9 cellular contexts compared by ENCODE assay signal in genomic region chr17:49748791-49749190, GRCh38. TPM values are rescaled to one million over a fixed set of nuclear protein-coding genes. Genes with fewer than 3 reads are reported as not detected.
DNase-seq lines count a peak whose midpoint lies in the region; ATAC-seq and TF ChIP-seq lines count a peak whose summit lies in the region.
"Had no signal": no experiment of that assay in that cellular context is flagged by ENCODE, and none has a peak within 500 bp of the region (broad histone marks: within the 10 kb centered on the region; RNA-seq: fewer than 3 reads in every experiment).

No MANE protein-coding gene starts in this region.

- WGBS in thyroid gland, 2 donors: 87 to 97% methylated on average over 7 of the region's 7 CpGs

- peaks cover 9 to 15% of the 10 kb centered on the region in 2 donors for H3K4me1 ChIP-seq in thyroid gland
- peaks cover 64% of the 10 kb centered on the region for H3K4me1 ChIP-seq in left ventricle myocardium inferior

- no peak for TF ChIP-seq POLR2A in thyroid gland (IDR thresholded peaks at IDR 0.05)

- H3K9me3 ChIP-seq in thyroid gland: no peaks in the 10 kb centered on the region
- H3K9me3 ChIP-seq in left ventricle myocardium inferior (replicated peaks): no peaks in the 10 kb centered on the region

- intact Hi-C loops in thyroid gland (cut with DNase I): no loop called here
- intact Hi-C loops in left ventricle myocardium inferior (cut with micrococcal nuclease): no loop called here

- H3K27me3 ChIP-seq in thyroid gland (no peaks in the 10 kb centered on the region), left ventricle myocardium inferior (ENCODE audit: low read depth) (no peaks in the 10 kb centered on the region)

- H3K4me3 ChIP-seq in thyroid gland (replicated peaks in 1 of 3): no peak overlapping the region
- H3K4me3 ChIP-seq in left ventricle myocardium inferior: no peak overlapping the region

- peak; percentile 62 for ATAC-seq in GM18870 (IDR thresholded peaks at IDR 0.05; ENCODE audit: unreplicated experiment)
- peak; percentile 68 for ATAC-seq in HG03060 (IDR thresholded peaks at IDR 0.05; ENCODE audit: low read depth, unreplicated experiment)

- no peaks in the 10 kb centered on the region for H3K36me3 ChIP-seq in thyroid gland
- no peaks in the 10 kb centered on the region for H3K36me3 ChIP-seq in left ventricle myocardium inferior

- no peak for TF ChIP-seq CTCF in thyroid gland (IDR thresholded peaks at IDR 0.05)
- TF ChIP-seq CTCF in left ventricle myocardium inferior (IDR thresholded peaks at IDR 0.05; ENCODE audit: borderline replicate concordance): no peak

- H3K27ac ChIP-seq in thyroid gland (no peak overlapping the region), left ventricle myocardium inferior (replicated peaks) (no peak overlapping the region)
- H3K27ac ChIP-seq: HL-60 had no signal

- peak; percentile 50 for DNase-seq in activated CD4-positive, CD25-positive, alpha-beta regulatory T cell treated with anti-CD3 and anti-CD28 coated beads, Interleukin-2, amount 50 U/mL, for 72 hours
- DNase-seq in left kidney (ENCODE audit: low read depth, low spot score) (peak; percentile 33), thyroid gland (no peak), NCI-H446 treated with DMSO at 0.1 percent for 48 hours (lab: John Stamatoyannopoulos, UW) (no peak), NCI-H345 (lab: John Stamatoyannopoulos, UW) (no peak), left ventricle myocardium inferior (no peak)

RNA-seq across cellular contexts. Expression of gene FAM117A, which starts 15.1 kb away (rescaled TPM):
- 10 to 100 TPM; 12.4 to 41.5 (median 23.3) TPM for total RNA-seq in thyroid gland
- 12.8 TPM for total RNA-seq in left ventricle myocardium inferior

RNA-seq across cellular contexts. Expression of gene KAT7, which starts 39.7 kb away (rescaled TPM):
- total RNA-seq in thyroid gland (100 to 1,000 TPM in 1 of 4 donors, 10 to 100 TPM in 3; 57.5 to 127 (median 76.1) TPM), left ventricle myocardium inferior (52.6 TPM)

RNA-seq across cellular contexts. Expression of gene SLC35B1, which starts 41.0 kb away (rescaled TPM):
- total RNA-seq in thyroid gland (100 to 1,000 TPM in 2 of 4 donors, 10 to 100 TPM in 2; 77.5 to 171 (median 94.7) TPM), left ventricle myocardium inferior (53.4 TPM)

Comparison
In these comparisons a context has a peak if more than half of its experiments do, and no peak if none do; other contexts are left out.
1. DNase-seq: peak in activated CD4-positive, CD25-positive, alpha-beta regulatory T cell treated with anti-CD3 and anti-CD28 coated beads, Interleukin-2, amount 50 U/mL, for 72 hours (single experiment) and left kidney (single experiment); none in thyroid gland (0 of 2), NCI-H446 treated with DMSO at 0.1 percent for 48 hours (single experiment), NCI-H345 (single experiment) and left ventricle myocardium inferior (single experiment).